1 cellular context compared by ENCODE assay signal in the genomic region with DNA sequence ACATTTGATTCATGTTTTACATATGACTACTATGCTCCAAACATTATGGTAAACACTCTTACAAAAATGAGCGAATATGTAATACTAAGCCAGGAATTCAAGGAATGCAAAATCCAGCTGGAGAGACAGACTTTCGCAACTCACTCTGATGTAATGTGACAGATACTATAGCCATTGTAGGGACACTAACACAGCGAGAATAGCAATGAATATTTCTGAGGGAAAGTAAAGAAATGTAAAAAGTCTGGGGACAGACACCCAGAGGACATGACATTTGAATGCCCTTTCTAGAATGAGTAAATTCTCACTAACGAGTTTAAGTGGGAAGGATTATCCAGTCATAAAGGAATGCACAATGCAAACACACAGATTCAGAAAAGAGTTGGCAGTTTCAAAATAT.
TF ChIP-seq lines count a peak whose summit lies in the region.

No MANE protein-coding gene starts in this region.

TF ChIP-seq in GM23338, 12 proteins besides CTCF, POLR2A, EP300 and RAD21 (continued from another document):
- TF ChIP-seq, protein P1, sequence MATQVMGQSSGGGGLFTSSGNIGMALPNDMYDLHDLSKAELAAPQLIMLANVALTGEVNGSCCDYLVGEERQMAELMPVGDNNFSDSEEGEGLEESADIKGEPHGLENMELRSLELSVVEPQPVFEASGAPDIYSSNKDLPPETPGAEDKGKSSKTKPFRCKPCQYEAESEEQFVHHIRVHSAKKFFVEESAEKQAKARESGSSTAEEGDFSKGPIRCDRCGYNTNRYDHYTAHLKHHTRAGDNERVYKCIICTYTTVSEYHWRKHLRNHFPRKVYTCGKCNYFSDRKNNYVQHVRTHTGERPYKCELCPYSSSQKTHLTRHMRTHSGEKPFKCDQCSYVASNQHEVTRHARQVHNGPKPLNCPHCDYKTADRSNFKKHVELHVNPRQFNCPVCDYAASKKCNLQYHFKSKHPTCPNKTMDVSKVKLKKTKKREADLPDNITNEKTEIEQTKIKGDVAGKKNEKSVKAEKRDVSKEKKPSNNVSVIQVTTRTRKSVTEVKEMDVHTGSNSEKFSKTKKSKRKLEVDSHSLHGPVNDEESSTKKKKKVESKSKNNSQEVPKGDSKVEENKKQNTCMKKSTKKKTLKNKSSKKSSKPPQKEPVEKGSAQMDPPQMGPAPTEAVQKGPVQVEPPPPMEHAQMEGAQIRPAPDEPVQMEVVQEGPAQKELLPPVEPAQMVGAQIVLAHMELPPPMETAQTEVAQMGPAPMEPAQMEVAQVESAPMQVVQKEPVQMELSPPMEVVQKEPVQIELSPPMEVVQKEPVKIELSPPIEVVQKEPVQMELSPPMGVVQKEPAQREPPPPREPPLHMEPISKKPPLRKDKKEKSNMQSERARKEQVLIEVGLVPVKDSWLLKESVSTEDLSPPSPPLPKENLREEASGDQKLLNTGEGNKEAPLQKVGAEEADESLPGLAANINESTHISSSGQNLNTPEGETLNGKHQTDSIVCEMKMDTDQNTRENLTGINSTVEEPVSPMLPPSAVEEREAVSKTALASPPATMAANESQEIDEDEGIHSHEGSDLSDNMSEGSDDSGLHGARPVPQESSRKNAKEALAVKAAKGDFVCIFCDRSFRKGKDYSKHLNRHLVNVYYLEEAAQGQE (IDR thresholded peaks at IDR 0.05; ENCODE audit: unreplicated experiment): no peak
TF ChIP-seq in GM23338: peak in this region for 0.
